22 cellular contexts compared by ENCODE assay signal in genomic region chr4:102632236-102632635, GRCh38.
"Had no signal": no experiment of that assay in that cellular context is flagged by ENCODE, and none has a peak within 500 bp of the region (broad histone marks: within the 10 kb centered on the region; RNA-seq: fewer than 3 reads in every experiment).

No MANE protein-coding gene starts in this region.

- H3K4me1 Mint-ChIP-seq: neural crest cell had no signal

- H3K27me3 Mint-ChIP-seq: activated CD8-positive, alpha-beta T cell treated with anti-CD3 and anti-CD28 coated beads for 36 hours; activated naive CD8-positive, alpha-beta T cell treated with anti-CD3 and anti-CD28 coated beads, Interleukin-2, amount 50 U/mL, for 24 hours; stimulated activated naive B cell treated with anti-CD40 and anti-IgM and Interleukin-4, amounts not matched to agents 10 μg/mL and 1 μg/mL and 100 μg/mL, for 72 hours had no signal

- DNase-seq: activated CD4-positive, alpha-beta T cell treated with anti-CD3 and anti-CD28 coated beads for 48 hours; activated CD8-positive, alpha-beta T cell treated with anti-CD3 and anti-CD28 coated beads for 36 hours; activated effector memory CD4-positive, alpha-beta T cell treated with Interleukin-2 at 50 U/mL for 16 hours; activated naive CD4-positive, alpha-beta T cell treated with anti-CD3 and anti-CD28 coated beads for 36 hours; activated naive CD8-positive, alpha-beta T cell treated with anti-CD3 and anti-CD28 coated beads, Interleukin-2, amount 50 U/mL, for 24 hours; activated T-cell treated with anti-CD3 and anti-CD28 coated beads for 4 hours; activated T-cell treated with anti-CD3 and anti-CD28 coated beads, Interleukin-2, amount 50 U/mL, for 72 hours; amygdala; central memory CD4-positive, alpha-beta T cell; esophagus squamous epithelium; left ventricle myocardium superior; occipital lobe; stimulated activated CD4-positive, alpha-beta T cell treated with anti-CD3 and anti-CD28 coated beads, Interleukin-15, amount 100 ng/mL, for 24 hours; stimulated activated CD4-positive, alpha-beta T cell treated with anti-CD3 and anti-CD28 coated beads, Interleukin-2, amount 100 ng/mL, for 24 hours; stimulated activated naive B cell treated with anti-CD40 and anti-IgM and Interleukin-4, amounts not matched to agents 10 μg/mL and 1 μg/mL and 100 μg/mL, for 72 hours; stomach; tibial artery had no signal

- H3K27me3 ChIP-seq: esophagus squamous epithelium, right atrium auricular region, stomach, suprapubic skin, tibial artery had no signal

- H3K4me1 ChIP-seq: parathyroid adenoma, right atrium auricular region, tibial artery had no signal

- H3K27ac Mint-ChIP-seq: activated CD8-positive, alpha-beta T cell treated with anti-CD3 and anti-CD28 coated beads for 36 hours; activated naive CD4-positive, alpha-beta T cell treated with anti-CD3 and anti-CD28 coated beads for 36 hours; activated naive CD8-positive, alpha-beta T cell treated with anti-CD3 and anti-CD28 coated beads, Interleukin-2, amount 50 U/mL, for 24 hours; activated T-cell treated with anti-CD3 and anti-CD28 coated beads, Interleukin-2, amount 50 U/mL, for 72 hours; stimulated activated naive B cell treated with anti-CD40 and anti-IgM and Interleukin-4, amounts not matched to agents 10 μg/mL and 1 μg/mL and 100 μg/mL, for 72 hours; T-helper 2 cell treated with Interferon-gamma antibody and Interleukin-4, amounts not matched to agents 5 μg/mL and 100 μg/mL, for 36 hours had no signal

- H3K27ac ChIP-seq: esophagus squamous epithelium, parathyroid adenoma, right atrium auricular region, stomach, suprapubic skin, tibial artery had no signal

- H3K4me3 ChIP-seq: esophagus squamous epithelium, right atrium auricular region, stomach, suprapubic skin, tibial artery had no signal

- H3K9me3 ChIP-seq: esophagus squamous epithelium, right atrium auricular region, stomach, suprapubic skin, tibial artery had no signal

- H3K9me3 Mint-ChIP-seq: activated CD8-positive, alpha-beta T cell treated with anti-CD3 and anti-CD28 coated beads for 36 hours; activated naive CD4-positive, alpha-beta T cell treated with anti-CD3 and anti-CD28 coated beads for 36 hours; activated naive CD8-positive, alpha-beta T cell treated with anti-CD3 and anti-CD28 coated beads, Interleukin-2, amount 50 U/mL, for 24 hours; activated T-cell treated with anti-CD3 and anti-CD28 coated beads, Interleukin-2, amount 50 U/mL, for 72 hours; neural crest cell; stimulated activated naive B cell treated with anti-CD40 and anti-IgM and Interleukin-4, amounts not matched to agents 10 μg/mL and 1 μg/mL and 100 μg/mL, for 72 hours; T-helper 2 cell treated with Interferon-gamma antibody and Interleukin-4, amounts not matched to agents 5 μg/mL and 100 μg/mL, for 36 hours had no signal

- ATAC-seq: activated CD8-positive, alpha-beta T cell treated with anti-CD3 and anti-CD28 coated beads for 36 hours; activated naive CD8-positive, alpha-beta T cell treated with anti-CD3 and anti-CD28 coated beads, Interleukin-2, amount 50 U/mL, for 24 hours; activated T-cell treated with anti-CD3 and anti-CD28 coated beads, Interleukin-2, amount 50 U/mL, for 72 hours; left ventricle myocardium superior; stimulated activated naive B cell treated with anti-CD40 and anti-IgM and Interleukin-4, amounts not matched to agents 10 μg/mL and 1 μg/mL and 100 μg/mL, for 72 hours had no signal

- H3K4me3 Mint-ChIP-seq: activated CD8-positive, alpha-beta T cell treated with anti-CD3 and anti-CD28 coated beads for 36 hours; activated naive CD4-positive, alpha-beta T cell treated with anti-CD3 and anti-CD28 coated beads for 36 hours; activated naive CD8-positive, alpha-beta T cell treated with anti-CD3 and anti-CD28 coated beads, Interleukin-2, amount 50 U/mL, for 24 hours; activated T-cell treated with anti-CD3 and anti-CD28 coated beads, Interleukin-2, amount 50 U/mL, for 72 hours; neural crest cell; stimulated activated naive B cell treated with anti-CD40 and anti-IgM and Interleukin-4, amounts not matched to agents 10 μg/mL and 1 μg/mL and 100 μg/mL, for 72 hours; T-helper 2 cell treated with Interferon-gamma antibody and Interleukin-4, amounts not matched to agents 5 μg/mL and 100 μg/mL, for 36 hours had no signal
